8 cellular contexts compared by ENCODE assay signal in genomic region chr17:64927444-64927843, GRCh38. TPM values are rescaled to one million over a fixed set of nuclear protein-coding genes. Genes with fewer than 3 reads are reported as not detected.
A peak's percentile ranks its signal among the peaks of the same experiment; 100 is the strongest.
DNase-seq lines count a peak whose midpoint lies in the region; ATAC-seq and TF ChIP-seq lines count a peak whose summit lies in the region.
"Not testable (repeated sequence)": the region's sequence is repeated elsewhere in the genome, so short reads cannot be mapped to it uniquely, and the experiment has no call there.

No MANE protein-coding gene starts in this region.

- H4K20me1 ChIP-seq in MM.1S (ENCODE audit: insufficient read depth, low read length), result not testable (repeated sequence)

- H2AFZ ChIP-seq in MM.1S (ENCODE audit: low read length), result not testable (repeated sequence)

- H3K9ac ChIP-seq in MM.1S (ENCODE audit: low read length), result not testable (repeated sequence)

- H3K36me3 ChIP-seq in BE2C; MM.1S (replicated peaks; ENCODE audit: insufficient read depth, low read length): not testable (repeated sequence)

- not testable (repeated sequence) for H3K4me1 ChIP-seq in BE2C; MM.1S (ENCODE audit: low read length)

- not testable (repeated sequence) for H3K79me2 ChIP-seq in MM.1S (ENCODE audit: low read length)

- intact Hi-C loops in dorsolateral prefrontal cortex (cut with DNase I), result loop anchor here in 1 of 2 donors (5.0 kb wide), 1 partner anchor 270 kb away; no protein-coding TSS in a partner anchor

- not testable (repeated sequence) for H3K27me3 ChIP-seq in BE2C; MM.1S (replicated peaks; ENCODE audit: insufficient read depth, low read length); dorsolateral prefrontal cortex

- ATAC-seq in GM21360 (IDR thresholded peaks at IDR 0.05; ENCODE audit: unreplicated experiment), result peak; percentile 45
- ATAC-seq in left lobe of liver, result peak; percentile 99

- H3K4me2 ChIP-seq in MM.1S (ENCODE audit: low read depth, low read length), result not testable (repeated sequence)

- DNase-seq in BE2C (peak; percentile 79), MM.1S (peak; percentile 71), OCI-M1 (lab: John Stamatoyannopoulos, UW) (peak; percentile 87), dorsolateral prefrontal cortex (peak in 3 of 10 donors; percentile 30 to 73 (median 51))
- DNase-seq in activated CD4-positive, alpha-beta T cell treated with anti-CD3 and anti-CD28 coated beads, Interleukin-2, amount 50 U/mL, for 4 hours, result peak; percentile 43 to 50
- not testable (repeated sequence) for DNase-seq in left lobe of liver (ENCODE audit: low spot score)
- DNase-seq in stimulated activated CD4-positive, alpha-beta T cell treated with anti-CD3 and anti-CD28 coated beads, Interleukin-1b, Interleukin-23, amount 100 ng/mL, for 48 hours, result peak; percentile 45

- TF ChIP-seq CTCF in BE2C (IDR thresholded peaks at IDR 0.05; ENCODE audit: low read depth, low read length) (peak; percentile 50), MM.1S (IDR thresholded peaks at IDR 0.05; ENCODE audit: low read length) (peak; percentile 32), dorsolateral prefrontal cortex (IDR thresholded peaks at IDR 0.05 in 54 of 56, conservative IDR thresholded peaks at IDR 0.05 in 2 of 56; ENCODE audit: low read depth in 1 of 56, partially characterized antibody in 56 of 56) (peak; percentile 47 to 81 (median 70))

- not testable (repeated sequence) for H3K9me2 ChIP-seq in MM.1S (replicated peaks; ENCODE audit: insufficient read depth, low read length)

- not testable (repeated sequence) for H3F3A ChIP-seq in MM.1S (ENCODE audit: insufficient read depth, low read length)

- not testable (repeated sequence) for H3K4me3 ChIP-seq in BE2C (ENCODE audit: low read depth, low read length); MM.1S (ENCODE audit: low read length)
- peak overlapping the region in 1 of 59 donors; percentile 12 for H3K4me3 ChIP-seq in dorsolateral prefrontal cortex

- H3K9me3 ChIP-seq in BE2C; MM.1S (replicated peaks; ENCODE audit: insufficient read depth, low read length): not testable (repeated sequence)

- H3K27ac ChIP-seq in MM.1S (ENCODE audit: low read length); dorsolateral prefrontal cortex: not testable (repeated sequence)

RNA-seq across cellular contexts. Expression of gene LRRC37A3, which starts 8.2 kb away (rescaled TPM):
- polyA plus RNA-seq in BE2C (2012; ENCODE audit: insufficient read depth, insufficient read length, low read depth), result 4.2 TPM
- total RNA-seq in dorsolateral prefrontal cortex, result 100 to 1,000 TPM in 10 of 120 experiments, 10 to 100 TPM in 110; 19.5 to 135 (median 54.0) TPM
- 3.1 TPM for total RNA-seq in left lobe of liver
